1 cellular context compared by ENCODE assay signal in the genomic region with DNA sequence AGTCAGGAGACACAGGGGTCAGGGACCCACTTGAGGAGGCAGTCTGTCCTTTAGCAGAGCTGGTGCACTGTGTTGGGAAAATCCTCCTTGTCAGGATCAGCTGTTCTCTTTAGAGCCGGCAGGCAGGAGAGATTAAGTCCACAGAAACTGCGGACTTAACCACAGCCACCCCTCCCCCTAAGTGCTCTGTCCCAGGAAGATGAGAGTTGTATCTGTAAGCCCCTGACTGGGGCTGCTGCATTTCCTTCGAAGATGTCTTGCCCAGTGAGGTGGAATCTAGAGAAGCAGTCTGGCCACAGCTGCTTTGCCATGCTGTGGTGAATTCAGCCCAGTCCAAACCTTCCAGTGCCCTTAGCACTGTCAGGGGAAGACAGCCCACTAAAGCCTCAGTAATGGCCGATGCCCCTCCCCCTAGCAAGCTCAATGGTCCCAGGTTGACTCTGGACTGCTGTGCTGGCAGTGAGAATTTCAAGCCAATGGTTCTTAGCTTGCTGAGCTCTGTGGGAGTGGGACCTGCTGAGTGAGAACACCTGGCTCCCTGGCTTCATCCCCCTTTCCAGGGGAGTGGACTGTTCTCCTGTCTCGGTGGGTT.
TF ChIP-seq lines count a peak whose summit lies in the region.

No MANE protein-coding gene starts in this region.

TF ChIP-seq in H1, 55 proteins besides CTCF, POLR2A, EP300 and RAD21:
- TF ChIP-seq KDM5A (IDR thresholded peaks at IDR 0.05; ENCODE audit: low read length) = no peak
- peak; percentile 29; the same call in 1 of the 2 replicates for TF ChIP-seq YY1 (IDR thresholded peaks at IDR 0.05; ENCODE audit: low read depth, low read length)
- peak; percentile 63 for TF ChIP-seq ASH2L (IDR thresholded peaks at IDR 0.05; ENCODE audit: low read length)
